1 cellular context compared by ENCODE assay signal in the genomic region with DNA sequence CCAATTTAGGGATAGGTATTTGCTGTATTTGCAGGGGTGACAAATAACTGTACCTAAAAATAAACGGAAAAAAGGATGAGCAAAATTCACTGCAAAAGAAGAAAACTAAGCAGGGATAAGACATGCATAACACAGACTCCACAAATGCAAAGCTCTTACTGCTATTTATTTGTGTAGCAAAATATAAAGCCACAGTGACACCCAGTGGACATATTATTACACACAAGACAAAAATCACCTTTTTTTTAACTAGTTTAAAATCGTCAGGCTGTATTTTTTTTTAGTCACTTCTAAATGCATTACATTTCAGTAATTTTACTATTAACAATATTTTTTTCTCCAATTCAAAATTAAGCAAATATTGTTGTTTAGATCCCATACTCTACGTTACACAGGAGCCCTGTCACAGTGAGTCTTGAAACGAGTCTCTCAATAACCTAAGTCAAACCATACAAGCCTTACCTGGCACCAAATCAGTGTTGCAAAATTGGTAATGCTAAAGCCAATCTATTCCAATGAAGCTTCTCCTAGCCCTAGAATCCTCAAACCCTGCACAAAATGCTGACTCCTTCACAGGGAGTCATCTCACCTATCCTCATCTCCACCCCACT.
TF ChIP-seq lines count a peak whose summit lies in the region.

No MANE protein-coding gene starts in this region.

TF ChIP-seq in K562, 482 proteins besides CTCF, POLR2A, EP300 and RAD21 (continued from another document):
- TF ChIP-seq, protein P1, sequence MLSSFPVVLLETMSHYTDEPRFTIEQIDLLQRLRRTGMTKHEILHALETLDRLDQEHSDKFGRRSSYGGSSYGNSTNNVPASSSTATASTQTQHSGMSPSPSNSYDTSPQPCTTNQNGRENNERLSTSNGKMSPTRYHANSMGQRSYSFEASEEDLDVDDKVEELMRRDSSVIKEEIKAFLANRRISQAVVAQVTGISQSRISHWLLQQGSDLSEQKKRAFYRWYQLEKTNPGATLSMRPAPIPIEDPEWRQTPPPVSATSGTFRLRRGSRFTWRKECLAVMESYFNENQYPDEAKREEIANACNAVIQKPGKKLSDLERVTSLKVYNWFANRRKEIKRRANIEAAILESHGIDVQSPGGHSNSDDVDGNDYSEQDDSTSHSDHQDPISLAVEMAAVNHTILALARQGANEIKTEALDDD (IDR thresholded peaks at IDR 0.05): peak; percentile 19; the same call in 1 of the 2 replicates
- no peak for TF ChIP-seq PCBP1 (IDR thresholded peaks at IDR 0.05; ENCODE audit: low read depth, low read length, poor library complexity, severe bottlenecking)
- peak; percentile 9; the same call in 1 of the 2 replicates for TF ChIP-seq RB1 (IDR thresholded peaks at IDR 0.05; ENCODE audit: low read depth)
TF ChIP-seq in K562: peak in this region for 7.
